1 cellular context compared by ENCODE assay signal in genomic region chr5:4005335-4005734, GRCh38.
TF ChIP-seq lines count a peak whose summit lies in the region.

No MANE protein-coding gene starts in this region.

TF ChIP-seq in H1, 55 proteins besides CTCF, POLR2A, EP300 and RAD21:
- TF ChIP-seq MAFK (IDR thresholded peaks at IDR 0.05; ENCODE audit: low read depth, low read length) (no peak), CHD2 (IDR thresholded peaks at IDR 0.05; ENCODE audit: low read length) (no peak), GABPA (IDR thresholded peaks at IDR 0.05; ENCODE audit: borderline replicate concordance, insufficient read depth, low read length) (no peak), BCL11A (IDR thresholded peaks at IDR 0.05; ENCODE audit: low read depth in 2 of 2, low read length in 2 of 2) (no peak), YY1 (IDR thresholded peaks at IDR 0.05; ENCODE audit: low read depth, low read length) (no peak)
